Comparison of ENCODE assay signal across 23 cellular contexts in the genomic region with DNA sequence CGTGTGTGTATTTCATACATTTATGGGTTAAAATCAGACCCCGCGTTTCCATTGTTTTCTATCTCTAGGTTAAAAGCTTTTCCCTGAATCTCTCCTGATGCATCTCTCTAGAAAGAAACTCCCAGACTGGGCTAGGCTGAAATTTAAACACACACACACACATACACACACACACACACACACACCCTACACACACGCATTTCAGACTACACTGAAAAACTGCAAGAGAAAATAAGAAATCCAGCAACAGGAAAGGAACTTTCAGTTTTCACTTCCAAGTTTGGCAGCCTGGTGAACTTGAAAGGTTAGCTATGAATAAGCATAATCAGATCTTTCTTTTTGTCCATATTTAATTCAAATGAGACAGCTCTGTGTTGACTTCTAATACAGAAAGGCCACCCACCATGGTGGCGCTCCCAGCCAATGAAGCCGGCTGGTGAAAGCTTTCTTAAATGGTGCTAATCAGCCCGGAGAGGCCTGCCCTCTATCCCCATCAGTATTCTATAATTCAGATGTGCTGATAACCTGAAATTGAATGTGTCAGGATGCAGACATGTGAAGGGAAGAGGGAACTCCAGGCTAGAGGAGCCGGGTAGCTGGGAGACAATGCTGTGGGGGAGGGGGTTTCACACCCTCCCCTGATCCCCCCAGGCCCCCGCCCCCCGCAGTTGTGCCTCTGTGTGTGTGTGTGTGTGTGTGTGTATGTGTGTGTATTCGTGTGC.
DNase-seq lines count a peak whose midpoint lies in the region; ATAC-seq and TF ChIP-seq lines count a peak whose summit lies in the region.
"Had no signal": no experiment of that assay in that cellular context is flagged by ENCODE, and none has a peak within 500 bp of the region (broad histone marks: within the 10 kb centered on the region; RNA-seq: fewer than 3 reads in every experiment).

No MANE protein-coding gene starts in this region.

- H4K8ac ChIP-seq in mesendoderm (ENCODE audit: low read depth, low read length) (no peak overlapping the region), neuronal stem cell (ENCODE audit: low read depth, low read length) (no peak overlapping the region)

- no peak overlapping the region for H3K14ac ChIP-seq in neuronal stem cell (ENCODE audit: low read length)

- no peaks in the 10 kb centered on the region for H3K36me3 Mint-ChIP-seq in endodermal cell (ENCODE audit: low read depth)

- no peak overlapping the region for H2BK15ac ChIP-seq in mesendoderm (replicated peaks; ENCODE audit: low read depth)
- no peak overlapping the region for H2BK15ac ChIP-seq in neuronal stem cell (ENCODE audit: low read length)

- H3K4me1 Mint-ChIP-seq in endodermal cell, result peaks cover 26% of the 10 kb centered on the region

- H3K23ac ChIP-seq in mesendoderm (ENCODE audit: low read length) (no peak overlapping the region), neuronal stem cell (ENCODE audit: low read depth, low read length, poor library complexity) (no peak overlapping the region)

- H3K27ac ChIP-seq in endodermal cell (ENCODE audit: low read depth, low read length) (peak overlapping the region; percentile 54), mesendoderm (ENCODE audit: low read depth, low read length) (no peak overlapping the region), neuronal stem cell (replicated peaks; ENCODE audit: low read length) (no peak overlapping the region)
- H3K27ac ChIP-seq: A549, BLaER1, HL-60, Peyer's patch, SJSA1 had no signal

- intact Hi-C loops in left cardiac atrium (cut with DNase I), result no loop called here

- no peak overlapping the region for H3K56ac ChIP-seq in mesendoderm (ENCODE audit: low read length)

- H3K4me1 ChIP-seq in endodermal cell (ENCODE audit: control insufficient read depth, insufficient read depth, low read length), result peaks cover 5% of the 10 kb centered on the region
- peaks cover 3% of the 10 kb centered on the region for H3K4me1 ChIP-seq in mesendoderm (ENCODE audit: control insufficient read depth, low read depth, low read length)
- peaks cover 11 to 20% of the 10 kb centered on the region in 2 donors for H3K4me1 ChIP-seq in neuronal stem cell (ENCODE audit: control insufficient read depth in 2 of 2, insufficient read depth in 1 of 2, low read depth in 1 of 2, low read length in 2 of 2)
- H3K4me1 ChIP-seq: A549, BLaER1, Peyer's patch, SJSA1 had no signal

- H3K36me3 ChIP-seq in H7 (replicated peaks; ENCODE audit: control insufficient read depth, insufficient read depth, low read length) (no peaks in the 10 kb centered on the region), endodermal cell (ENCODE audit: control insufficient read depth, insufficient read depth, low read length) (no peaks in the 10 kb centered on the region), mesendoderm (ENCODE audit: control insufficient read depth, insufficient read depth, low read length) (no peaks in the 10 kb centered on the region), neuronal stem cell (replicated peaks in 1 of 2; ENCODE audit: control insufficient read depth in 2 of 2, insufficient read depth in 2 of 2, low read length in 2 of 2) (no peaks in the 10 kb centered on the region)
- H3K36me3 ChIP-seq: BLaER1, Peyer's patch, SJSA1 had no signal

- no peak for ATAC-seq in left cardiac atrium
- ATAC-seq in GM19455 (IDR thresholded peaks at IDR 0.05; ENCODE audit: unreplicated experiment), result no peak
- no peak for ATAC-seq in GM21526 (IDR thresholded peaks at IDR 0.05; ENCODE audit: low FRiP score, unreplicated experiment)

- H3K27me3 Mint-ChIP-seq in endodermal cell (ENCODE audit: insufficient read depth), result peaks cover 17% of the 10 kb centered on the region

- H3K9ac ChIP-seq in endodermal cell (ENCODE audit: extremely low read depth, low read length, poor library complexity, severe bottlenecking) (no peak overlapping the region), mesendoderm (ENCODE audit: low read length) (no peak overlapping the region), neuronal stem cell (ENCODE audit: low read depth, low read length, poor library complexity) (no peak overlapping the region)
- H3K9ac ChIP-seq: BLaER1 had no signal

- H3K79me1 ChIP-seq in mesendoderm (ENCODE audit: low read length), result no peaks in the 10 kb centered on the region
- H3K79me1 ChIP-seq in neuronal stem cell (ENCODE audit: low read depth, low read length), result no peaks in the 10 kb centered on the region

- no peak overlapping the region for H3K4me3 Mint-ChIP-seq in endodermal cell
- H3K4me3 Mint-ChIP-seq: CD4-positive, alpha-beta T cell; H9 had no signal

- DNase-seq in H7, result peak; percentile 68
- no peak for DNase-seq in endodermal cell
- DNase-seq in mesendoderm, result peak; percentile 47
- DNase-seq in neuronal stem cell (ENCODE audit: low spot score), result no peak
- DNase-seq in left cardiac atrium, result no peak
- no peak for DNase-seq in activated effector memory CD4-positive, alpha-beta T cell treated with anti-CD3 and anti-CD28 coated beads, Interleukin-2, amount 50 U/mL, for 16 hours
- DNase-seq: CD4-positive, alpha-beta T cell; COR-L47; DMS79; KG1; NCI-H1105; NCI-H146; NCI-H2029; NCI-H226; NCI-H524; Peyer's patch had no signal

- H2BK120ac ChIP-seq in mesendoderm (ENCODE audit: low read depth, low read length) (no peak overlapping the region), neuronal stem cell (ENCODE audit: low read depth, low read length) (no peak overlapping the region)

- no peaks in the 10 kb centered on the region for H3K79me2 ChIP-seq in mesendoderm (ENCODE audit: control insufficient read depth, insufficient read depth, low read length)

- H4K91ac ChIP-seq in neuronal stem cell (ENCODE audit: low read depth, low read length, poor library complexity), result no peak overlapping the region

- H3K4me2 ChIP-seq in mesendoderm (ENCODE audit: low read length) (no peak overlapping the region), neuronal stem cell (ENCODE audit: insufficient read depth, low read length, poor library complexity, severe bottlenecking) (no peak overlapping the region)
- H3K4me2 ChIP-seq: A549, BLaER1 had no signal

- H3K4ac ChIP-seq in mesendoderm (ENCODE audit: low read depth, low read length) (no peak overlapping the region), neuronal stem cell (ENCODE audit: low read length) (no peak overlapping the region)

- peak overlapping the region; percentile 75 for H2AFZ ChIP-seq in neuronal stem cell (ENCODE audit: low read length)

- H3K18ac ChIP-seq in mesendoderm (ENCODE audit: low read length) (no peak overlapping the region), neuronal stem cell (ENCODE audit: low read length) (no peak overlapping the region)

- H3K4me3 ChIP-seq in H7 (ENCODE audit: insufficient read depth, low read depth, low read length), result no peak overlapping the region
- no peak overlapping the region for H3K4me3 ChIP-seq in endodermal cell (ENCODE audit: low read length)
- H3K4me3 ChIP-seq in mesendoderm (ENCODE audit: low read length), result no peak overlapping the region
- H3K4me3 ChIP-seq in neuronal stem cell (ENCODE audit: low read length in 2 of 2), result no peak overlapping the region
- H3K4me3 ChIP-seq: A549, BLaER1, Peyer's patch, SJSA1 had no signal

- H2BK5ac ChIP-seq in mesendoderm (ENCODE audit: low read length) (no peak overlapping the region), neuronal stem cell (ENCODE audit: low read length) (no peak overlapping the region)

- no peaks in the 10 kb centered on the region for H3K9me3 Mint-ChIP-seq in endodermal cell
- H3K9me3 Mint-ChIP-seq: CD4-positive, alpha-beta T cell; H9 had no signal

- H4K5ac ChIP-seq in mesendoderm (ENCODE audit: low read length), result no peak overlapping the region

- H2AK5ac ChIP-seq in mesendoderm (ENCODE audit: low read length) (no peak overlapping the region), neuronal stem cell (ENCODE audit: low read depth, low read length) (no peak overlapping the region)

- no peak overlapping the region for H3K27ac Mint-ChIP-seq in endodermal cell
- H3K27ac Mint-ChIP-seq: CD4-positive, alpha-beta T cell had no signal

- H3K9me3 ChIP-seq in endodermal cell (ENCODE audit: control insufficient read depth, low read length), result no peaks in the 10 kb centered on the region
- no peaks in the 10 kb centered on the region for H3K9me3 ChIP-seq in neuronal stem cell (replicated peaks in 1 of 2; ENCODE audit: control insufficient read depth in 2 of 2, insufficient read depth in 1 of 2, low read depth in 1 of 2, low read length in 2 of 2)
- H3K9me3 ChIP-seq: A549, BLaER1, Peyer's patch, SJSA1 had no signal

- H2BK12ac ChIP-seq in neuronal stem cell (ENCODE audit: low read length), result no peak overlapping the region

- WGBS in endodermal cell (ENCODE audit: insufficient coverage in 1 of 2, insufficient read length in 1 of 2), 2 experiments, result 61 to 89% methylated on average over 3 to 11 of the region's 11 CpGs
- no CpG with 5 or more reads among the region's 11 CpGs for WGBS in mesendoderm (ENCODE audit: extremely low coverage, insufficient coverage, low lambda C conversion rate)
- WGBS in neuronal stem cell (ENCODE audit: extremely low coverage in 2 of 2, insufficient read length in 2 of 2, insufficient replicate concordance in 1 of 2), 2 donors, result no CpG with 5 or more reads among the region's 11 CpGs

- H3K27me3 ChIP-seq in H7 (ENCODE audit: control insufficient read depth, insufficient read depth, low read length), result no peaks in the 10 kb centered on the region; the same call in none of the 2 replicates
- H3K27me3 ChIP-seq in endodermal cell (ENCODE audit: control insufficient read depth, insufficient read depth, low read length, poor library complexity, severe bottlenecking), result peaks cover 4% of the 10 kb centered on the region
- H3K27me3 ChIP-seq in mesendoderm (ENCODE audit: insufficient read depth, low read length, poor library complexity), result no peaks in the 10 kb centered on the region
- peaks cover 0 to 2% (median 0%) of the 10 kb centered on the region in 3 experiments for H3K27me3 ChIP-seq in neuronal stem cell (ENCODE audit: control insufficient read depth in 3 of 3, insufficient read depth in 3 of 3, low read depth in 1 of 3, low read length in 3 of 3)
- H3K27me3 ChIP-seq: BLaER1, Peyer's patch, SJSA1 had no signal

- no peak for TF ChIP-seq CTCF in endodermal cell (conservative IDR thresholded peaks at IDR 0.05)

Comparison
In these comparisons a context has a peak if more than half of its experiments do, and no peak if none do; other contexts are left out.
1. DNase-seq: peak in H7 (single experiment) and mesendoderm (single experiment); none in endodermal cell (single experiment), neuronal stem cell (single experiment), left cardiac atrium (single experiment) and activated effector memory CD4-positive, alpha-beta T cell treated with anti-CD3 and anti-CD28 coated beads, Interleukin-2, amount 50 U/mL, for 16 hours (single experiment).